ENCODE assay signal across 1 cellular context in genomic region chr1:115478933-115479551, GRCh38.
TF ChIP-seq lines count a peak whose summit lies in the region.

No MANE protein-coding gene starts in this region.

TF ChIP-seq in GM23338, 12 proteins besides CTCF, POLR2A, EP300 and RAD21 (continued from another document):
- no peak for TF ChIP-seq REST (IDR thresholded peaks at IDR 0.05; ENCODE audit: unreplicated experiment)
- TF ChIP-seq EZH2phosphoT487 (IDR thresholded peaks at IDR 0.05; ENCODE audit: unreplicated experiment): no peak
- TF ChIP-seq CREB1 (CRISPR knock-in tag; IDR thresholded peaks at IDR 0.05; ENCODE audit: low read depth): no peak
- no peak for TF ChIP-seq EZH2 (IDR thresholded peaks at IDR 0.05; ENCODE audit: low read depth, unreplicated experiment)
- no peak for TF ChIP-seq ETS1 (IDR thresholded peaks at IDR 0.05)
- TF ChIP-seq ZNF331 (CRISPR knock-in tag; IDR thresholded peaks at IDR 0.05; ENCODE audit: low read depth): no peak
- no peak for TF ChIP-seq NANOG (IDR thresholded peaks at IDR 0.05; ENCODE audit: borderline replicate concordance)
- no peak for TF ChIP-seq STAT1 (IDR thresholded peaks at IDR 0.05; ENCODE audit: unreplicated experiment)
